Comparison of ENCODE assay signal across 16 cellular contexts in genomic region chr10:21649441-21649872, GRCh38.
DNase-seq lines count a peak whose midpoint lies in the region; TF ChIP-seq lines count a peak whose summit lies in the region.
"Had no signal": no experiment of that assay in that cellular context is flagged by ENCODE, and none has a peak within 500 bp of the region (broad histone marks: within the 10 kb centered on the region; RNA-seq: fewer than 3 reads in every experiment).

No MANE protein-coding gene starts in this region.

- no peak overlapping the region for H2AFZ ChIP-seq in mammary epithelial cell (ENCODE audit: low read depth, low read length)

- no peak for TF ChIP-seq POLR2A in breast epithelium (IDR thresholded peaks at IDR 0.05)
- no peak for TF ChIP-seq POLR2A in suprapubic skin (IDR thresholded peaks at IDR 0.05)

- in situ Hi-C loops in mammary epithelial cell (cut with MboI; ENCODE audit: low sequenced_read_pairs in 2 of 2) = no loop called here
- in situ Hi-C loops in astrocyte of the spinal cord (cut with HindIII; ENCODE audit: low sequenced_read_pairs) = no loop called here

- no peaks in the 10 kb centered on the region for H3K27me3 ChIP-seq in mammary epithelial cell (ENCODE audit: insufficient read depth, low read length)
- no peaks in the 10 kb centered on the region for H3K27me3 ChIP-seq in breast epithelium
- H3K27me3 ChIP-seq in suprapubic skin = no peaks in the 10 kb centered on the region
- H3K27me3 ChIP-seq: heart left ventricle had no signal

- DNase-seq in mammary epithelial cell = peak; percentile 11
- no peak for DNase-seq in breast epithelium (ENCODE audit: low spot score in 2 of 2)
- DNase-seq in MV-4-11 (lab: John Stamatoyannopoulos, UW) = peak; percentile 12
- DNase-seq in astrocyte of the spinal cord (ENCODE audit: low read depth, low spot score) = peak; percentile 22
- DNase-seq in suprapubic skin (ENCODE audit: low spot score in 2 of 2) = no peak
- DNase-seq in DMS114 treated with DMSO at 0.1 percent for 48 hours (lab: John Stamatoyannopoulos, UW; ENCODE audit: unreplicated experiment) = no peak
- no peak for DNase-seq in NCI-H524 treated with DMSO at 0.1 percent for 48 hours (lab: John Stamatoyannopoulos, UW)
- DNase-seq: DMS79 treated with DMSO at 0.1 percent for 48 hours, heart left ventricle, left ventricle myocardium inferior, NCI-H1092 treated with DMSO at 0.1 percent for 48 hours, NCI-H446, SW 1271 had no signal

- no TSS peak for BruUV-seq in mammary epithelial cell (replicated peaks; lab: Mats Ljungman, UMichigan)

- CTCF ChIA-PET in mammary epithelial cell (lab: Charles Lee; ENCODE audit: low non-redundant PET) = no interaction called here

- H3K4me3 ChIP-seq in mammary epithelial cell (replicated peaks in 1 of 3; ENCODE audit: insufficient read depth in 1 of 3, low read depth in 2 of 3, low read length in 3 of 3) (no peak overlapping the region), breast epithelium (no peak overlapping the region), astrocyte of the spinal cord (ENCODE audit: low read depth, low read length) (no peak overlapping the region), suprapubic skin (no peak overlapping the region)
- H3K4me3 ChIP-seq: GM12878, heart left ventricle, left ventricle myocardium inferior had no signal

- H3K9me3 ChIP-seq in mammary epithelial cell (replicated peaks; ENCODE audit: insufficient read depth, low read length) (no peaks in the 10 kb centered on the region), breast epithelium (no peaks in the 10 kb centered on the region), suprapubic skin (no peaks in the 10 kb centered on the region)
- H3K9me3 ChIP-seq: heart left ventricle, left ventricle myocardium inferior had no signal

- H3K4me1 Mint-ChIP-seq in stimulated activated naive CD8-positive, alpha-beta T cell treated with anti-CD3 and anti-CD28 coated beads, Interleukin-15, Interleukin-2, amounts not matched to agents 100 ng/mL and 50 ng/mL, for 24 hours (ENCODE audit: low read depth) = peaks cover 17% of the 10 kb centered on the region

- H3K4me1 ChIP-seq in mammary epithelial cell (ENCODE audit: insufficient read depth, low read length) = peaks cover 3% of the 10 kb centered on the region
- no peaks in the 10 kb centered on the region for H3K4me1 ChIP-seq in breast epithelium
- no peaks in the 10 kb centered on the region for H3K4me1 ChIP-seq in suprapubic skin

- H3K79me2 ChIP-seq in mammary epithelial cell (ENCODE audit: insufficient read depth, low read length) = peaks cover 65% of the 10 kb centered on the region

- dilution Hi-C loops in mammary epithelial cell (cut with HindIII; ENCODE audit: low sequenced_read_pairs) = no loop called here

- TF ChIP-seq CTCF in mammary epithelial cell (conservative IDR thresholded peaks at IDR 0.05 in 1 of 2, IDR thresholded peaks at IDR 0.05 in 1 of 2; ENCODE audit: extremely low read depth in 1 of 2, insufficient read depth in 1 of 2, low read depth in 1 of 2, low read length in 2 of 2) (no peak), breast epithelium (IDR thresholded peaks at IDR 0.05) (no peak), astrocyte of the spinal cord (IDR thresholded peaks at IDR 0.05; ENCODE audit: low read depth, low read length) (no peak), suprapubic skin (IDR thresholded peaks at IDR 0.05) (no peak)

- no peak overlapping the region for H3K27ac ChIP-seq in mammary epithelial cell (ENCODE audit: insufficient read depth, low read depth, low read length)
- no peak overlapping the region for H3K27ac ChIP-seq in breast epithelium
- no peak overlapping the region for H3K27ac ChIP-seq in suprapubic skin
- H3K27ac ChIP-seq: heart left ventricle, left ventricle myocardium inferior had no signal

- peak overlapping the region; percentile 69 for H3K27ac Mint-ChIP-seq in stimulated activated naive CD8-positive, alpha-beta T cell treated with anti-CD3 and anti-CD28 coated beads, Interleukin-15, Interleukin-2, amounts not matched to agents 100 ng/mL and 50 ng/mL, for 24 hours
- H3K27ac Mint-ChIP-seq: activated naive CD8-positive, alpha-beta T cell had no signal

- H3K36me3 ChIP-seq in mammary epithelial cell (ENCODE audit: insufficient read depth, low read length) (peaks cover 6% of the 10 kb centered on the region), breast epithelium (no peaks in the 10 kb centered on the region), suprapubic skin (peaks cover 3% of the 10 kb centered on the region)

- WGBS in mammary epithelial cell (ENCODE audit: low coverage, missing lambda C conversion rate) = 100% methylated on average over 5 of the region's 5 CpGs
- WGBS in suprapubic skin = 90% methylated on average over 5 of the region's 5 CpGs

- no peaks in the 10 kb centered on the region for H3K9me3 Mint-ChIP-seq in stimulated activated naive CD8-positive, alpha-beta T cell treated with anti-CD3 and anti-CD28 coated beads, Interleukin-15, Interleukin-2, amounts not matched to agents 100 ng/mL and 50 ng/mL, for 24 hours

- peaks cover 23% of the 10 kb centered on the region for H3K36me3 Mint-ChIP-seq in stimulated activated naive CD8-positive, alpha-beta T cell treated with anti-CD3 and anti-CD28 coated beads, Interleukin-15, Interleukin-2, amounts not matched to agents 100 ng/mL and 50 ng/mL, for 24 hours (ENCODE audit: low read depth)

- H3K4me3 Mint-ChIP-seq in stimulated activated naive CD8-positive, alpha-beta T cell treated with anti-CD3 and anti-CD28 coated beads, Interleukin-15, Interleukin-2, amounts not matched to agents 100 ng/mL and 50 ng/mL, for 24 hours = no peak overlapping the region
- H3K4me3 Mint-ChIP-seq: activated naive CD8-positive, alpha-beta T cell had no signal

- H3K9ac ChIP-seq in mammary epithelial cell (ENCODE audit: insufficient read depth, low read length) = no peak overlapping the region

- H3K27me3 Mint-ChIP-seq in stimulated activated naive CD8-positive, alpha-beta T cell treated with anti-CD3 and anti-CD28 coated beads, Interleukin-15, Interleukin-2, amounts not matched to agents 100 ng/mL and 50 ng/mL, for 24 hours = no peaks in the 10 kb centered on the region
- H3K27me3 Mint-ChIP-seq: activated naive CD8-positive, alpha-beta T cell had no signal

- H3K4me2 ChIP-seq in mammary epithelial cell (ENCODE audit: insufficient read depth, low read depth, low read length) = no peak overlapping the region

- no peak for TF ChIP-seq EP300 in suprapubic skin (IDR thresholded peaks at IDR 0.05)

- intact Hi-C loops in mammary epithelial cell (cut with micrococcal nuclease) = no loop called here
- intact Hi-C loops in breast epithelium (cut with DNase I; ENCODE audit: low total_unique reads) = no loop called here

- no peaks in the 10 kb centered on the region for H4K20me1 ChIP-seq in mammary epithelial cell (ENCODE audit: insufficient read depth, low read length)

Comparison
In these comparisons a context has a peak if more than half of its experiments do, and no peak if none do; other contexts are left out.
1. DNase-seq: peak in mammary epithelial cell (single experiment), MV-4-11 (single experiment) and astrocyte of the spinal cord (single experiment); none in breast epithelium (0 of 2), suprapubic skin (0 of 2), DMS114 treated with DMSO at 0.1 percent for 48 hours (single experiment) and NCI-H524 treated with DMSO at 0.1 percent for 48 hours (single experiment).